In the genomic region with DNA sequence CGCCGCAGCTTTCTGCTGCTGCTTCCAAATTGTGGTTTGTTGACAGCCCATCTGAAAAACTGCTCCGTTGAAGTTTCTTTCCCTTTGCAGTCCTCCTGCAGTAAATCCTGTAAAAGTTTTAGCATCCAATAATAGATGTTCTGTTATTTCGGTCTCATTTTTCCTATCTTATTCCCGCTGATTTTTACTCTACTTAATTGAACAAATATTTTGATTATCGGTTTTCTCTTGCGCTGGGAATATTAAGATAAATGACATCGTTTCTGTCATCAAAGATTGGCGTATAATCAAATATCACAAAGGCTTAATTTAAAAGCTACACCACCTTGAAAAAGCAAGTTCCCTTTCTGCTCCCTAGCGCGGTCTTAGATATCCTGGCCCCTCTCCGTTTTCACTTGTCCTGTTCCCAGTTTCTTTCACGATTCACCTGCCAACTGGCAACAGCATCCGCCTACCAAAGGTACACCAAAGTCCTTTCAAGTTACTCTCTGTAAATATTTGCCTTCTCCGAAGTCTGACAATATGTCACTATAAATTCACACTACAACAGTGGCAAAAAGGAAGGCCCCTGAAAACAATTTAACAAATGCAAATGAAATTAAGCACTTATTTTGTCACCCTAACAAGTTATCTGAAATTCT, we compare ENCODE assay signal across 8 cellular contexts. TPM values are rescaled to one million over a fixed set of nuclear protein-coding genes. Genes with fewer than 3 reads are reported as not detected.
DNase-seq lines count a peak whose midpoint lies in the region; ATAC-seq and TF ChIP-seq lines count a peak whose summit lies in the region.

No MANE protein-coding gene starts in this region.

- H3K27ac ChIP-seq in VCaP = peak overlapping the region; percentile 94
- peak overlapping the region; percentile 74 for H3K27ac ChIP-seq in right cardiac atrium (ENCODE audit: low read length)

- no peaks in the 10 kb centered on the region for H3K9me3 Mint-ChIP-seq in activated naive CD4-positive, alpha-beta T cell treated with anti-CD3 and anti-CD28 coated beads, Interleukin-2, amount 10 ng/mL, durations not matched to agents 7 days and 5 days

- peak overlapping the region; percentile 48 for H3K4me3 ChIP-seq in right cardiac atrium (ENCODE audit: low read length)
- H3K4me3 ChIP-seq in skeletal muscle satellite cell (ENCODE audit: low read length) = peak overlapping the region; percentile 86

- H3K4me3 Mint-ChIP-seq in activated naive CD4-positive, alpha-beta T cell treated with anti-CD3 and anti-CD28 coated beads, Interleukin-2, amount 10 ng/mL, durations not matched to agents 7 days and 5 days = peak overlapping the region; percentile 97

- no peaks in the 10 kb centered on the region for H3K27me3 ChIP-seq in right cardiac atrium (ENCODE audit: control insufficient read depth, insufficient read depth)
- no peaks in the 10 kb centered on the region for H3K27me3 ChIP-seq in skeletal muscle satellite cell (ENCODE audit: control insufficient read depth, insufficient read depth, low read length)

- H3K4me1 Mint-ChIP-seq in activated naive CD4-positive, alpha-beta T cell treated with anti-CD3 and anti-CD28 coated beads, Interleukin-2, amount 10 ng/mL, durations not matched to agents 7 days and 5 days = peaks cover 48% of the 10 kb centered on the region

- intact Hi-C loops in right cardiac atrium (cut with DNase I) = no loop called here

- H3K9ac ChIP-seq in skeletal muscle satellite cell (ENCODE audit: low read depth, low read length) = peak overlapping the region; percentile 83

- WGBS in right cardiac atrium = 16% methylated on average over 15 of the region's 15 CpGs

- CTCF ChIA-PET in activated naive CD4-positive, alpha-beta T cell treated with anti-CD3 and anti-CD28 coated beads, Interleukin-2, amount 10 ng/mL, durations not matched to agents 7 days and 5 days (lab: Charles Lee) = interaction anchor here (0.9 kb wide), 1 partner anchor 40 kb away, joined by 3 read pairs; no protein-coding TSS in a partner anchor

- no peaks in the 10 kb centered on the region for H3K4me1 ChIP-seq in right cardiac atrium (ENCODE audit: control insufficient read depth, insufficient read depth, low read length)
- H3K4me1 ChIP-seq in skeletal muscle satellite cell (ENCODE audit: control insufficient read depth, insufficient read depth, low read length) = peaks cover 13% of the 10 kb centered on the region

- H3K9me3 ChIP-seq in right cardiac atrium (ENCODE audit: control insufficient read depth, low read length) (no peaks in the 10 kb centered on the region), skeletal muscle satellite cell (replicated peaks; ENCODE audit: low read length) (no peaks in the 10 kb centered on the region)

- TF ChIP-seq CTCF in VCaP (conservative IDR thresholded peaks at IDR 0.05) = no peak

- DNase-seq in activated naive CD4-positive, alpha-beta T cell treated with anti-CD3 and anti-CD28 coated beads, Interleukin-2, amount 10 ng/mL, durations not matched to agents 7 days and 5 days = no peak
- DNase-seq in activated naive CD4-positive, alpha-beta T cell treated with Interleukin-2 at 50 U/mL for 16 hours = no peak
- no peak for DNase-seq in right cardiac atrium
- DNase-seq in stimulated activated CD4-positive, alpha-beta T cell treated with anti-CD3 and anti-CD28 coated beads, Interleukin-12 subunit alpha, Interleukin-12 subunit beta, amount 100 ng/mL, for 4 hours = no peak
- DNase-seq in germinal center (ENCODE audit: low spot score) = no peak

- no peaks in the 10 kb centered on the region for H3K36me3 ChIP-seq in skeletal muscle satellite cell (ENCODE audit: insufficient read depth, low read length)

- peaks cover 11% of the 10 kb centered on the region for H3K27me3 Mint-ChIP-seq in activated naive CD4-positive, alpha-beta T cell treated with anti-CD3 and anti-CD28 coated beads, Interleukin-2, amount 10 ng/mL, durations not matched to agents 7 days and 5 days

- H3K36me3 Mint-ChIP-seq in activated naive CD4-positive, alpha-beta T cell treated with anti-CD3 and anti-CD28 coated beads, Interleukin-2, amount 10 ng/mL, durations not matched to agents 7 days and 5 days = peaks cover 13% of the 10 kb centered on the region

- H3K27ac Mint-ChIP-seq in activated naive CD4-positive, alpha-beta T cell treated with anti-CD3 and anti-CD28 coated beads, Interleukin-2, amount 10 ng/mL, durations not matched to agents 7 days and 5 days = peak overlapping the region; percentile 98

- ATAC-seq in right cardiac atrium = no peak
- ATAC-seq in GM19397 (IDR thresholded peaks at IDR 0.05; ENCODE audit: unreplicated experiment) = no peak

- H3K4me2 ChIP-seq in skeletal muscle satellite cell (ENCODE audit: low read length) = peak overlapping the region; percentile 95

RNA-seq across cellular contexts. Expression of a gene that starts 1.0 kb away (rescaled TPM):
- 10 to 100 TPM; 30.9 to 41.1 (median 35.0) TPM for total RNA-seq in right cardiac atrium
- polyA plus RNA-seq in right cardiac atrium = 7.7 TPM
- total RNA-seq in skeletal muscle satellite cell (2012; rRNA removed) = 13.4 and 14.9 TPM in 2 replicates
